In the genomic region with DNA sequence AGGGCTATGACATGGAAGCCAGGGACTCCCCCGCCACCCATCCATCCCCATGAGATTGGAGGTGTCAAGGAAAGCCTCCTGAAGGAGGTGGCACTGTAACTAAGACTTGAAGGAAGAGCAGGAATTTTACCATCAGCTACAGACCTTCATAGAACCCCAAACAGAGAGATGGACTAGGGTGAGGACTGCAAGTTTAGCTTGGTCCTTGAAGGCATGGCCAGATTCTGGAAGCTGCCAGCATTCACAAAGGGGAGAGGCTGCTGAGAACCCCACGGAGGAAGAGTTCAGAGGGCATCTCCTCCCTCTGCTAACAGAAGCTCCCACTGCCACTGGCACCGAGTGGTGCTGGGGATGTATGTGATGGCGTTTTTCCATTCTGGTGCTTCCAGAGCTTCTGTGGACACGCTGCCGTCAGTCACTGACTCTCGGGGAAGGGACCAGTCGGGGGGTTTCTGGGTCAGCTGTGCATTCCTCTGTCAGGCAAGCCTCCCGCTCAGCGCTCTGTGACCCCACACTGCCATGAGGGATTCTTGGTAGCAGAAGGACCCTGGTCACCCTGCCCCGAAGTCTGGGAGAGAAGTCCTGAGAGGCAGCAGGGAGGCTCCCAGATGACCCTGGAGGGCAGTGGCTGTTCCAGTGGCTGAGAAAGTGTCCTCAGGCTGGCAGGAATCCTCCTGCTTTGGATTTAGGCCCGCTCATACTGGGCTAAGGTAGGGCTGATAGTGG, we compare ENCODE assay signal across 14 cellular contexts. TPM values are rescaled to one million over a fixed set of nuclear protein-coding genes. Genes with fewer than 3 reads are reported as not detected.
A peak's percentile ranks its signal among the peaks of the same experiment; 100 is the strongest.
DNase-seq lines count a peak whose midpoint lies in the region; ATAC-seq and TF ChIP-seq lines count a peak whose summit lies in the region.
"Had no signal": no experiment of that assay in that cellular context is flagged by ENCODE, and none has a peak within 500 bp of the region (broad histone marks: within the 10 kb centered on the region; RNA-seq: fewer than 3 reads in every experiment).

No MANE protein-coding gene starts in this region.

- CTCF ChIA-PET in GM10248 (lab: Yijun Ruan, JAX) = interaction anchor here (1.2 to 2.2 kb wide), 4 partner anchors 9 to 108 kb away, joined by 5 to 16 read pairs (median 9); no protein-coding TSS in a partner anchor

- no peaks in the 10 kb centered on the region for H3K9me3 Mint-ChIP-seq in activated T-helper 17 cell treated with anti-CD3 and anti-CD28 coated beads, Interleukin-2, amount 50 U/mL, for 72 hours
- H3K9me3 Mint-ChIP-seq in memory B cell (no peaks in the 10 kb centered on the region), osteocyte (ENCODE audit: unreplicated experiment) (no peaks in the 10 kb centered on the region)
- H3K9me3 Mint-ChIP-seq: CD4-positive, alpha-beta T cell; H9 had no signal

- H3K4me1 Mint-ChIP-seq in activated T-helper 17 cell treated with anti-CD3 and anti-CD28 coated beads, Interleukin-2, amount 50 U/mL, for 72 hours = no peaks in the 10 kb centered on the region
- peaks cover 4% of the 10 kb centered on the region for H3K4me1 Mint-ChIP-seq in memory B cell
- H3K4me1 Mint-ChIP-seq in osteocyte (ENCODE audit: unreplicated experiment) = no peaks in the 10 kb centered on the region

- H3K27me3 Mint-ChIP-seq in activated T-helper 17 cell treated with anti-CD3 and anti-CD28 coated beads, Interleukin-2, amount 50 U/mL, for 72 hours = no peaks in the 10 kb centered on the region
- H3K27me3 Mint-ChIP-seq in memory B cell (no peaks in the 10 kb centered on the region), osteocyte (ENCODE audit: unreplicated experiment) (no peaks in the 10 kb centered on the region)
- H3K27me3 Mint-ChIP-seq: CD4-positive, alpha-beta T cell had no signal

- POLR2A ChIA-PET in GM10248 (lab: Yijun Ruan, JAX) = interaction anchor here (1.1 kb wide), 1 partner anchor 14 kb away, joined by 3 read pairs; no protein-coding TSS in a partner anchor

- ATAC-seq in activated T-helper 17 cell treated with anti-CD3 and anti-CD28 coated beads, Interleukin-2, amount 50 U/mL, for 72 hours (replicated peaks) = no peak
- ATAC-seq in memory B cell (ENCODE audit: low read depth) (no peak), GM21723 (IDR thresholded peaks at IDR 0.05; ENCODE audit: unreplicated experiment) (no peak), HG03196 (IDR thresholded peaks at IDR 0.05; ENCODE audit: unreplicated experiment) (no peak)

- H3K36me3 Mint-ChIP-seq in activated T-helper 17 cell treated with anti-CD3 and anti-CD28 coated beads, Interleukin-2, amount 50 U/mL, for 72 hours (ENCODE audit: low read depth) = no peaks in the 10 kb centered on the region
- H3K36me3 Mint-ChIP-seq in memory B cell (no peaks in the 10 kb centered on the region), osteocyte (ENCODE audit: unreplicated experiment) (no peaks in the 10 kb centered on the region)

- H3K4me3 Mint-ChIP-seq in activated T-helper 17 cell treated with anti-CD3 and anti-CD28 coated beads, Interleukin-2, amount 50 U/mL, for 72 hours = no peak overlapping the region
- H3K4me3 Mint-ChIP-seq in memory B cell (no peak overlapping the region), osteocyte (ENCODE audit: unreplicated experiment) (no peak overlapping the region)
- H3K4me3 Mint-ChIP-seq: CD4-positive, alpha-beta T cell; H9 had no signal

- DNase-seq in GM10248 (ENCODE audit: extremely low spot score) (peak; percentile 4), memory B cell (ENCODE audit: low spot score in 2 of 2) (no peak), osteocyte (ENCODE audit: extremely low spot score, unreplicated experiment) (peak; percentile 84), NCI-H446 treated with DMSO at 0.1 percent for 48 hours (lab: John Stamatoyannopoulos, UW) (no peak)
- no peak for DNase-seq in activated naive CD4-positive, alpha-beta T cell treated with anti-CD3 and anti-CD28 coated beads, Interleukin-2, amount 50 U/mL, for 16 hours
- DNase-seq: ACHN; BE2C; C1 segment of cervical spinal cord; CD4-positive, alpha-beta T cell; GOT3; H9 had no signal

- peak overlapping the region; percentile 37 for H3K27ac Mint-ChIP-seq in activated T-helper 17 cell treated with anti-CD3 and anti-CD28 coated beads, Interleukin-2, amount 50 U/mL, for 72 hours
- H3K27ac Mint-ChIP-seq in memory B cell (peak overlapping the region; percentile 33), osteocyte (ENCODE audit: unreplicated experiment) (no peak overlapping the region)
- H3K27ac Mint-ChIP-seq: CD4-positive, alpha-beta T cell; H9 had no signal

- TF ChIP-seq CTCF in GM10248 (IDR thresholded peaks at IDR 0.05; ENCODE audit: control extremely low read depth, extremely low read depth, low read depth, missing control alignments) (no peak), osteocyte (IDR thresholded peaks at IDR 0.05) (no peak)

RNA-seq across cellular contexts. Expression of a gene that starts 18.1 kb away (rescaled TPM):
- total RNA-seq in activated T-helper 17 cell treated with anti-CD3 and anti-CD28 coated beads, Interleukin-2, amount 50 U/mL, for 72 hours = 10 to 100 TPM; 28.0 to 31.2 TPM
- total RNA-seq in osteocyte = 35.9 and 41.2 TPM in 2 replicates

RNA-seq across cellular contexts. Expression of a gene that starts 47.5 kb away (rescaled TPM):
- total RNA-seq in activated T-helper 17 cell treated with anti-CD3 and anti-CD28 coated beads, Interleukin-2, amount 50 U/mL, for 72 hours = 10 to 100 TPM; 77.4 to 91.9 TPM
- total RNA-seq in osteocyte = 25.4 and 26.7 TPM in 2 replicates

Comparison
In these comparisons a context has a peak if more than half of its experiments do, and no peak if none do; other contexts are left out.
1. DNase-seq: peak in GM10248 (single experiment) and osteocyte (single experiment); none in memory B cell (0 of 2), NCI-H446 treated with DMSO at 0.1 percent for 48 hours (single experiment) and activated naive CD4-positive, alpha-beta T cell treated with anti-CD3 and anti-CD28 coated beads, Interleukin-2, amount 50 U/mL, for 16 hours (single experiment).